8 cellular contexts compared by ENCODE assay signal in the genomic region with DNA sequence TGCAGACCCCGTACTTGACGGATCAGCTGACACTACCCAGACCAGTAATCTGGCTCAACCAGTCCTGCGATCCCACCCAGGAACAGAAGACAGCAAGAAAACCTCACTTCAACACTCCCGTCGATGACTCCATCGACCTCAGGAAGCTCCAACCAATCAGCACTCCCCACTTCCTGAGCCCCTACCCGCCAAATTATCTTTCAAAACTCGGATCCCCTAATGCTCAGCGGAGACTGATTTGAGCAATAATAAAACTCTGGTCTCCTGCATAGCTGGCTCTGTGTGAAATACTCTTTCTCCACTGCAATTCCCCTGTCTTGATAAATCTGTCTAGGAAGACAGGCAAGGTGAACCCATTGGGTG. TPM values are rescaled to one million over a fixed set of nuclear protein-coding genes. Genes with fewer than 3 reads are reported as not detected.
DNase-seq lines count a peak whose midpoint lies in the region; ATAC-seq and TF ChIP-seq lines count a peak whose summit lies in the region.

No MANE protein-coding gene starts in this region.

- H2AFZ ChIP-seq in neuron (ENCODE audit: low read depth, low read length) = no peak overlapping the region

- H3K4me3 ChIP-seq in DOHH2 (ENCODE audit: low read length) (peak overlapping the region; percentile 87), colonic mucosa (peak overlapping the region; percentile 73), neuron (ENCODE audit: low read length) (peak overlapping the region; percentile 95)

- H3K27me3 ChIP-seq in DOHH2 (ENCODE audit: control insufficient read depth, low read length) (no peaks in the 10 kb centered on the region), colonic mucosa (no peaks in the 10 kb centered on the region), neuron (ENCODE audit: insufficient read depth, low read length) (no peaks in the 10 kb centered on the region)

- peak overlapping the region; percentile 98 for H3K4me2 ChIP-seq in DOHH2 (ENCODE audit: low read length)

- peak overlapping the region; percentile 98 for H3K9ac ChIP-seq in colonic mucosa (ENCODE audit: low read depth in 2 of 2, low read length in 2 of 2)

- H3K36me3 ChIP-seq in DOHH2 (ENCODE audit: control insufficient read depth, low read length) (peaks cover 44% of the 10 kb centered on the region), colonic mucosa (no peaks in the 10 kb centered on the region), neuron (ENCODE audit: insufficient read depth, low read length) (peaks cover 5% of the 10 kb centered on the region)

- H3F3A ChIP-seq in DOHH2 (ENCODE audit: control insufficient read depth, insufficient read depth) = peaks cover 16% of the 10 kb centered on the region

- ATAC-seq in GM18870 (IDR thresholded peaks at IDR 0.05; ENCODE audit: unreplicated experiment) = no peak

- no peaks in the 10 kb centered on the region for H3K9me3 ChIP-seq in DOHH2 (ENCODE audit: control insufficient read depth, insufficient read depth, low read length)
- H3K9me3 ChIP-seq in colonic mucosa = no peaks in the 10 kb centered on the region
- no peaks in the 10 kb centered on the region for H3K9me3 ChIP-seq in neuron (ENCODE audit: low read length)

- peaks cover 12% of the 10 kb centered on the region; the same call in 1 of the 2 replicates for H4K20me1 ChIP-seq in DOHH2 (ENCODE audit: control insufficient read depth, insufficient read depth, low read depth, low read length)

- H3K4me1 ChIP-seq in DOHH2 (ENCODE audit: control insufficient read depth, low read length) = peaks cover 50% of the 10 kb centered on the region
- peaks cover 42% of the 10 kb centered on the region for H3K4me1 ChIP-seq in colonic mucosa
- peaks cover 19% of the 10 kb centered on the region for H3K4me1 ChIP-seq in neuron (ENCODE audit: insufficient read depth, low read length)

- intact Hi-C loops in colonic mucosa (cut with DNase I) = no loop called here

- H3K79me2 ChIP-seq in DOHH2 (ENCODE audit: control insufficient read depth, low read length) = peaks cover 62% of the 10 kb centered on the region

- H3K27ac ChIP-seq in DOHH2 (ENCODE audit: low read depth, low read length) = peak overlapping the region; percentile 72
- H3K27ac ChIP-seq in colonic mucosa = peak overlapping the region; percentile 89

- no peaks in the 10 kb centered on the region for H3K9me2 ChIP-seq in DOHH2 (replicated peaks; ENCODE audit: control insufficient read depth, low read length)

- in situ Hi-C loops in ACHN (cut with HindIII; ENCODE audit: low pct_ligation_motif_present, low pct_unique_long_range_greater_than_20kb, low sequenced_read_pairs) = no loop called here

- no peak for TF ChIP-seq CTCF in DOHH2 (IDR thresholded peaks at IDR 0.05; ENCODE audit: low read depth, low read length, poor library complexity, severe bottlenecking)
- no peak for TF ChIP-seq CTCF in colonic mucosa (IDR thresholded peaks at IDR 0.05)

- peak; percentile 30 for DNase-seq in NOMO-1 treated with dmso at 0.1 percent for 144 hours (lab: John Stamatoyannopoulos, UW; ENCODE audit: unreplicated experiment)
- DNase-seq in colonic mucosa = no peak
- no peak for DNase-seq in DMS53 (lab: John Stamatoyannopoulos, UW)
- no peak for DNase-seq in ACHN
- no peak for DNase-seq in mucosa of gallbladder (ENCODE audit: low spot score)

RNA-seq across cellular contexts. Expression of a gene that starts 1.2 kb away (rescaled TPM):
- total RNA-seq in colonic mucosa (100 to 1,000 TPM; 128 to 308 TPM), mucosa of gallbladder (92.9 TPM)

RNA-seq across cellular contexts. Expression of a gene that starts 18.7 kb away (rescaled TPM):
- total RNA-seq in colonic mucosa = 10 to 100 TPM; 62.6 to 99.0 TPM
- total RNA-seq in mucosa of gallbladder = 56.6 TPM

RNA-seq across cellular contexts. Expression of a gene that starts 40.3 kb away (rescaled TPM):
- 100 to 1,000 TPM; 177 to 418 TPM for total RNA-seq in colonic mucosa
- 303 TPM for total RNA-seq in mucosa of gallbladder

RNA-seq across cellular contexts. Expression of a gene that starts 47.5 kb away (rescaled TPM):
- total RNA-seq in colonic mucosa = 1 to 10 TPM; 1.7 to 3.0 TPM
- total RNA-seq in mucosa of gallbladder = 2.9 TPM
